33 cellular contexts compared by ENCODE assay signal in genomic region chr3:177948716-177949422, GRCh38.
A peak's percentile ranks its signal among the peaks of the same experiment; 100 is the strongest.
DNase-seq lines count a peak whose midpoint lies in the region; ATAC-seq and TF ChIP-seq lines count a peak whose summit lies in the region.
"Had no signal": no experiment of that assay in that cellular context is flagged by ENCODE, and none has a peak within 500 bp of the region (broad histone marks: within the 10 kb centered on the region; RNA-seq: fewer than 3 reads in every experiment).

No MANE protein-coding gene starts in this region.

- POLR2A ChIA-PET in CD4-positive, alpha-beta T cell (lab: Charles Lee) = no interaction called here

- peaks cover 4 to 16% of the 10 kb centered on the region in 2 donors for H3K9me3 Mint-ChIP-seq in stimulated activated naive CD8-positive, alpha-beta T cell treated with anti-CD3 and anti-CD28 coated beads, Interleukin-15, amount 100 ng/mL, for 72 hours
- H3K9me3 Mint-ChIP-seq in glutamatergic neuron (ENCODE audit: unreplicated experiment) = no peaks in the 10 kb centered on the region
- peaks cover 4% of the 10 kb centered on the region for H3K9me3 Mint-ChIP-seq in T-helper 2 cell treated with Interferon-gamma antibody and Interleukin-4, amounts not matched to agents 5 μg/mL and 100 μg/mL, for 36 hours
- peaks cover 3% of the 10 kb centered on the region for H3K9me3 Mint-ChIP-seq in CD4-positive, alpha-beta T cell
- H3K9me3 Mint-ChIP-seq: activated naive CD4-positive, alpha-beta T cell treated with anti-CD3 and anti-CD28 coated beads for 36 hours; immature natural killer cell had no signal

- no peak overlapping the region for H3K4me3 Mint-ChIP-seq in stimulated activated naive CD8-positive, alpha-beta T cell treated with anti-CD3 and anti-CD28 coated beads, Interleukin-15, amount 100 ng/mL, for 72 hours
- H3K4me3 Mint-ChIP-seq in glutamatergic neuron (ENCODE audit: unreplicated experiment) = no peak overlapping the region
- H3K4me3 Mint-ChIP-seq in T-helper 2 cell treated with Interferon-gamma antibody and Interleukin-4, amounts not matched to agents 5 μg/mL and 100 μg/mL, for 36 hours = no peak overlapping the region
- H3K4me3 Mint-ChIP-seq in CD4-positive, alpha-beta T cell = no peak overlapping the region
- H3K4me3 Mint-ChIP-seq: activated naive CD4-positive, alpha-beta T cell treated with anti-CD3 and anti-CD28 coated beads for 36 hours; activated T-helper 1 cell treated with anti-CD3 and anti-CD28 coated beads, Interleukin-12 subunit alpha, Interleukin-12 subunit beta, Interleukin-2, Interleukin-4 antibody, amounts not matched to agents 30 ng/mL and 10 ng/mL and 1 ng/mL, durations not matched to agents 14 hours and 24 hours and 36 hours; CD4-positive, CD25-positive, alpha-beta regulatory T cell; immature natural killer cell had no signal

- H3K27me3 Mint-ChIP-seq in stimulated activated naive CD8-positive, alpha-beta T cell treated with anti-CD3 and anti-CD28 coated beads, Interleukin-15, amount 100 ng/mL, for 72 hours = no peaks in the 10 kb centered on the region
- H3K27me3 Mint-ChIP-seq in glutamatergic neuron (ENCODE audit: unreplicated experiment) = no peaks in the 10 kb centered on the region
- H3K27me3 Mint-ChIP-seq in T-helper 2 cell treated with Interferon-gamma antibody and Interleukin-4, amounts not matched to agents 5 μg/mL and 100 μg/mL, for 36 hours (ENCODE audit: low read depth) = no peaks in the 10 kb centered on the region
- H3K27me3 Mint-ChIP-seq in CD4-positive, alpha-beta T cell = no peaks in the 10 kb centered on the region
- H3K27me3 Mint-ChIP-seq: CD4-positive, CD25-positive, alpha-beta regulatory T cell had no signal

- no peaks in the 10 kb centered on the region for H3K27me3 ChIP-seq in CD4-positive, alpha-beta T cell (ENCODE audit: control insufficient read depth, insufficient read depth, low read length)
- H3K27me3 ChIP-seq: adrenal gland, brain microvascular endothelial cell, left lung, sigmoid colon, vagina had no signal

- no peak overlapping the region for H3K27ac ChIP-seq in CD4-positive, alpha-beta T cell (ENCODE audit: low read depth, low read length)
- H3K27ac ChIP-seq: 22Rv1, adrenal gland, brain microvascular endothelial cell, GM23248, left lung, prostate gland, sigmoid colon, thoracic aorta, vagina had no signal

- TF ChIP-seq CTCF in glutamatergic neuron (IDR thresholded peaks at IDR 0.05; ENCODE audit: partially characterized antibody, unreplicated experiment) = no peak
- no peak for TF ChIP-seq CTCF in CD4-positive, alpha-beta T cell (IDR thresholded peaks at IDR 0.05)

- peak; percentile 31 for ATAC-seq in stimulated activated naive CD8-positive, alpha-beta T cell treated with anti-CD3 and anti-CD28 coated beads, Interleukin-15, amount 100 ng/mL, for 72 hours
- ATAC-seq in stimulated activated naive CD8-positive, alpha-beta T cell treated with anti-CD3 and anti-CD28 coated beads, Interleukin-15, Interleukin-2, amounts not matched to agents 100 U/mL and 50 U/mL, for 24 hours = no peak
- peak; percentile 77 for ATAC-seq in HG03520 (IDR thresholded peaks at IDR 0.05; ENCODE audit: unreplicated experiment)
- no peak for ATAC-seq in CD4-positive, alpha-beta T cell (ENCODE audit: poor library complexity)
- ATAC-seq in GM19455 (IDR thresholded peaks at IDR 0.05; ENCODE audit: unreplicated experiment) = no peak
- ATAC-seq in left lobe of liver = no peak
- ATAC-seq: left lung had no signal

- H3K36me3 Mint-ChIP-seq in glutamatergic neuron (ENCODE audit: unreplicated experiment) = no peaks in the 10 kb centered on the region
- H3K36me3 Mint-ChIP-seq in T-helper 2 cell treated with Interferon-gamma antibody and Interleukin-4, amounts not matched to agents 5 μg/mL and 100 μg/mL, for 36 hours (ENCODE audit: low read depth) = peaks cover 4% of the 10 kb centered on the region
- H3K36me3 Mint-ChIP-seq in CD4-positive, alpha-beta T cell (ENCODE audit: low read depth) = no peaks in the 10 kb centered on the region
- H3K36me3 Mint-ChIP-seq: CD4-positive, CD25-positive, alpha-beta regulatory T cell had no signal

- H3K9me3 ChIP-seq in CD4-positive, alpha-beta T cell (ENCODE audit: control insufficient read depth, low read length) = no peaks in the 10 kb centered on the region
- H3K9me3 ChIP-seq: adrenal gland, left lung, prostate gland, sigmoid colon, thoracic aorta, vagina had no signal

- CTCF ChIA-PET in CD4-positive, alpha-beta T cell (lab: Charles Lee) = interaction anchor here (1.0 kb wide), 1 partner anchor 8 kb away, joined by 3 read pairs; no protein-coding TSS in a partner anchor

- H3K4me1 Mint-ChIP-seq in stimulated activated naive CD8-positive, alpha-beta T cell treated with anti-CD3 and anti-CD28 coated beads, Interleukin-15, amount 100 ng/mL, for 72 hours = peaks cover 23% of the 10 kb centered on the region
- H3K4me1 Mint-ChIP-seq in glutamatergic neuron (ENCODE audit: low read depth, unreplicated experiment) = peaks cover 9% of the 10 kb centered on the region
- H3K4me1 Mint-ChIP-seq in T-helper 2 cell treated with Interferon-gamma antibody and Interleukin-4, amounts not matched to agents 5 μg/mL and 100 μg/mL, for 36 hours (ENCODE audit: low read depth) = peaks cover 11% of the 10 kb centered on the region
- peaks cover 24% of the 10 kb centered on the region for H3K4me1 Mint-ChIP-seq in CD4-positive, alpha-beta T cell (ENCODE audit: low read depth)

- no peak overlapping the region for H3K27ac Mint-ChIP-seq in stimulated activated naive CD8-positive, alpha-beta T cell treated with anti-CD3 and anti-CD28 coated beads, Interleukin-15, amount 100 ng/mL, for 72 hours
- H3K27ac Mint-ChIP-seq in glutamatergic neuron (ENCODE audit: unreplicated experiment) = peak overlapping the region; percentile 45
- no peak overlapping the region for H3K27ac Mint-ChIP-seq in T-helper 2 cell treated with Interferon-gamma antibody and Interleukin-4, amounts not matched to agents 5 μg/mL and 100 μg/mL, for 36 hours
- H3K27ac Mint-ChIP-seq in CD4-positive, alpha-beta T cell = no peak overlapping the region
- H3K27ac Mint-ChIP-seq: activated naive CD4-positive, alpha-beta T cell treated with anti-CD3 and anti-CD28 coated beads for 36 hours; activated T-helper 1 cell treated with anti-CD3 and anti-CD28 coated beads, Interleukin-12 subunit alpha, Interleukin-12 subunit beta, Interleukin-2, Interleukin-4 antibody, amounts not matched to agents 30 ng/mL and 10 ng/mL and 1 ng/mL, durations not matched to agents 14 hours and 24 hours and 36 hours; CD4-positive, CD25-positive, alpha-beta regulatory T cell; immature natural killer cell had no signal

- intact Hi-C loops in CD4-positive, alpha-beta T cell (cut with DNase I, micrococcal nuclease) = no loop called here

- DNase-seq in stimulated activated naive CD8-positive, alpha-beta T cell treated with anti-CD3 and anti-CD28 coated beads, Interleukin-15, amount 100 ng/mL, for 72 hours = no peak
- no peak for DNase-seq in stimulated activated naive CD8-positive, alpha-beta T cell treated with anti-CD3 and anti-CD28 coated beads, Interleukin-15, Interleukin-2, amounts not matched to agents 100 U/mL and 50 U/mL, for 24 hours
- no peak for DNase-seq in glutamatergic neuron
- DNase-seq in T-helper 2 cell treated with Interferon-gamma antibody and Interleukin-4, amounts not matched to agents 5 μg/mL and 100 μg/mL, for 36 hours (ENCODE audit: low spot score) = no peak
- no peak for DNase-seq in CD4-positive, alpha-beta T cell
- DNase-seq in left lobe of liver (ENCODE audit: low spot score) = no peak
- DNase-seq: activated CD4-positive, alpha-beta T cell treated with anti-CD3 and anti-CD28 coated beads, Interleukin-2, amount 50 U/mL, for 4 hours; activated CD4-positive, CD25-positive, alpha-beta regulatory T cell; activated naive CD4-positive, alpha-beta T cell treated with anti-CD3 and anti-CD28 coated beads for 36 hours; adrenal gland; brain microvascular endothelial cell; CD4-positive, CD25-positive, alpha-beta regulatory T cell; GM23248; hypothalamus; immature natural killer cell; left lung; mesenchymal stem cell; NCI-H1694 treated with DMSO at 0.1 percent for 48 hours; NCI-H2171 treated with DMSO at 0.1 percent for 48 hours; NCI-H526 treated with DMSO at 0.1 percent for 48 hours; nucleus accumbens; SIG-M5; sigmoid colon; stimulated activated CD4-positive, alpha-beta T cell treated with anti-CD3 and anti-CD28 coated beads, Interleukin-15, amount 100 ng/mL, for 24 hours; stimulated activated naive CD4-positive, alpha-beta T cell treated with Interleukin-2 at 50 U/mL for 16 hours; SW 1271 had no signal

Comparison
In these comparisons a context has a peak if more than half of its experiments do, and no peak if none do; other contexts are left out.
1. ATAC-seq: peak in stimulated activated naive CD8-positive, alpha-beta T cell treated with anti-CD3 and anti-CD28 coated beads, Interleukin-15, amount 100 ng/mL, for 72 hours (single experiment) and HG03520 (single experiment); none in stimulated activated naive CD8-positive, alpha-beta T cell treated with anti-CD3 and anti-CD28 coated beads, Interleukin-15, Interleukin-2, amounts not matched to agents 100 U/mL and 50 U/mL, for 24 hours (single experiment), CD4-positive, alpha-beta T cell (single experiment), GM19455 (single experiment) and left lobe of liver (single experiment).